In genomic region chr6:90256698-90257485, GRCh38 we compare ENCODE assay signal across 12 cellular contexts. TPM values are rescaled to one million over a fixed set of nuclear protein-coding genes. Genes with fewer than 3 reads are reported as not detected.
A peak's percentile ranks its signal among the peaks of the same experiment; 100 is the strongest.
DNase-seq lines count a peak whose midpoint lies in the region; TF ChIP-seq lines count a peak whose summit lies in the region.
"Had no signal": no experiment of that assay in that cellular context is flagged by ENCODE, and none has a peak within 500 bp of the region (broad histone marks: within the 10 kb centered on the region; RNA-seq: fewer than 3 reads in every experiment).

No MANE protein-coding gene starts in this region.

- H3K27me3 Mint-ChIP-seq in activated naive CD4-positive, alpha-beta T cell treated with anti-CD3 and anti-CD28 coated beads, Interleukin-2, amount 50 U/mL, for 24 hours, result no peaks in the 10 kb centered on the region
- no peaks in the 10 kb centered on the region for H3K27me3 Mint-ChIP-seq in activated T-helper 1 cell treated with anti-CD3 and anti-CD28 coated beads, Interleukin-12 subunit alpha, Interleukin-12 subunit beta, Interleukin-2, Interleukin-4 antibody, amounts not matched to agents 30 ng/mL and 10 ng/mL and 1 ng/mL, durations not matched to agents 14 hours and 24 hours and 36 hours (ENCODE audit: insufficient read depth)

- H3K4me3 Mint-ChIP-seq in activated naive CD4-positive, alpha-beta T cell treated with anti-CD3 and anti-CD28 coated beads, Interleukin-2, amount 50 U/mL, for 24 hours, result peak overlapping the region; percentile 49
- peak overlapping the region; percentile 0 for H3K4me3 Mint-ChIP-seq in activated T-helper 1 cell treated with anti-CD3 and anti-CD28 coated beads, Interleukin-12 subunit alpha, Interleukin-12 subunit beta, Interleukin-2, Interleukin-4 antibody, amounts not matched to agents 30 ng/mL and 10 ng/mL and 1 ng/mL, durations not matched to agents 14 hours and 24 hours and 36 hours

- peak overlapping the region; percentile 93 for H3K27ac Mint-ChIP-seq in activated naive CD4-positive, alpha-beta T cell treated with anti-CD3 and anti-CD28 coated beads, Interleukin-2, amount 50 U/mL, for 24 hours
- H3K27ac Mint-ChIP-seq in activated T-helper 1 cell treated with anti-CD3 and anti-CD28 coated beads, Interleukin-12 subunit alpha, Interleukin-12 subunit beta, Interleukin-2, Interleukin-4 antibody, amounts not matched to agents 30 ng/mL and 10 ng/mL and 1 ng/mL, durations not matched to agents 14 hours and 24 hours and 36 hours, result peak overlapping the region; percentile 87

- no peaks in the 10 kb centered on the region for H3K4me1 ChIP-seq in uterus

- intact Hi-C loops in activated T-helper 1 cell treated with anti-CD3 and anti-CD28 coated beads, Interleukin-12 subunit alpha, Interleukin-12 subunit beta, Interleukin-2, Interleukin-4 antibody, amounts not matched to agents 30 ng/mL and 10 ng/mL and 1 ng/mL, durations not matched to agents 14 hours and 24 hours and 36 hours (cut with micrococcal nuclease), result loop anchor here (1.0 to 2.0 kb wide), 6 partner anchors 8 to 64 kb away; no protein-coding TSS in a partner anchor
- intact Hi-C loops in uterus (cut with DNase I; ENCODE audit: low total_unique reads), result no loop called here

- peaks cover 34% of the 10 kb centered on the region for H3K9me3 Mint-ChIP-seq in activated naive CD4-positive, alpha-beta T cell treated with anti-CD3 and anti-CD28 coated beads, Interleukin-2, amount 50 U/mL, for 24 hours
- H3K9me3 Mint-ChIP-seq in activated T-helper 1 cell treated with anti-CD3 and anti-CD28 coated beads, Interleukin-12 subunit alpha, Interleukin-12 subunit beta, Interleukin-2, Interleukin-4 antibody, amounts not matched to agents 30 ng/mL and 10 ng/mL and 1 ng/mL, durations not matched to agents 14 hours and 24 hours and 36 hours, result peaks cover 39% of the 10 kb centered on the region

- no peaks in the 10 kb centered on the region for H3K27me3 ChIP-seq in uterus

- H3K27ac ChIP-seq in uterus, result peak overlapping the region; percentile 29 to 38
- H3K27ac ChIP-seq: skin epidermis had no signal

- TF ChIP-seq CTCF in fibroblast of the aortic adventitia (IDR thresholded peaks at IDR 0.05; ENCODE audit: insufficient read depth, low read length) (no peak), uterus (IDR thresholded peaks at IDR 0.05) (no peak)

- H3K36me3 Mint-ChIP-seq in activated naive CD4-positive, alpha-beta T cell treated with anti-CD3 and anti-CD28 coated beads, Interleukin-2, amount 50 U/mL, for 24 hours, result peaks cover 69% of the 10 kb centered on the region
- peaks cover 59% of the 10 kb centered on the region for H3K36me3 Mint-ChIP-seq in activated T-helper 1 cell treated with anti-CD3 and anti-CD28 coated beads, Interleukin-12 subunit alpha, Interleukin-12 subunit beta, Interleukin-2, Interleukin-4 antibody, amounts not matched to agents 30 ng/mL and 10 ng/mL and 1 ng/mL, durations not matched to agents 14 hours and 24 hours and 36 hours (ENCODE audit: low read depth)

- DNase-seq in activated naive CD4-positive, alpha-beta T cell (lab: John Stamatoyannopoulos, UW), result no peak
- DNase-seq in activated T-helper 1 cell treated with anti-CD3 and anti-CD28 coated beads, Interleukin-12 subunit alpha, Interleukin-12 subunit beta, Interleukin-2, Interleukin-4 antibody, amounts not matched to agents 30 ng/mL and 10 ng/mL and 1 ng/mL, durations not matched to agents 14 hours and 24 hours and 36 hours (ENCODE audit: low spot score), result peak; percentile 27
- peak; percentile 59 for DNase-seq in fibroblast of the aortic adventitia (ENCODE audit: low read depth)
- DNase-seq in uterus, result no peak
- DNase-seq in NCI-H1417 treated with DMSO at 0.1 percent for 48 hours (lab: John Stamatoyannopoulos, UW), result no peak
- DNase-seq in DMS53 (lab: John Stamatoyannopoulos, UW), result no peak
- DNase-seq in NAMALWA (ENCODE audit: low spot score), result no peak
- DNase-seq: activated CD4-positive, alpha-beta T cell treated with anti-CD3 and anti-CD28 coated beads, Interleukin-2, amount 50 U/mL, for 48 hours; C1 segment of cervical spinal cord; NCI-H2029 treated with DMSO at 0.1 percent for 48 hours had no signal

- no peaks in the 10 kb centered on the region for H3K36me3 ChIP-seq in uterus

- H3K4me3 ChIP-seq in fibroblast of the aortic adventitia (ENCODE audit: low read depth, low read length) (no peak overlapping the region), uterus (no peak overlapping the region)
- H3K4me3 ChIP-seq: skin epidermis had no signal

- peaks cover 96% of the 10 kb centered on the region for H3K4me1 Mint-ChIP-seq in activated naive CD4-positive, alpha-beta T cell treated with anti-CD3 and anti-CD28 coated beads, Interleukin-2, amount 50 U/mL, for 24 hours
- peaks cover 78% of the 10 kb centered on the region for H3K4me1 Mint-ChIP-seq in activated T-helper 1 cell treated with anti-CD3 and anti-CD28 coated beads, Interleukin-12 subunit alpha, Interleukin-12 subunit beta, Interleukin-2, Interleukin-4 antibody, amounts not matched to agents 30 ng/mL and 10 ng/mL and 1 ng/mL, durations not matched to agents 14 hours and 24 hours and 36 hours (ENCODE audit: low read depth)

- TF ChIP-seq POLR2A in uterus (IDR thresholded peaks at IDR 0.05), result no peak

- H3K9me3 ChIP-seq in uterus, result no peaks in the 10 kb centered on the region

RNA-seq across cellular contexts. Expression of gene BACH2, which starts 39.8 kb away (rescaled TPM):
- total RNA-seq in activated T-helper 1 cell treated with anti-CD3 and anti-CD28 coated beads, Interleukin-12 subunit alpha, Interleukin-12 subunit beta, Interleukin-2, Interleukin-4 antibody, amounts not matched to agents 30 ng/mL and 10 ng/mL and 1 ng/mL, durations not matched to agents 14 hours and 24 hours and 36 hours, result 68.1 and 71.2 TPM in 2 replicates
- total RNA-seq in fibroblast of the aortic adventitia (ENCODE audit: low replicate concordance) (0.27 and 0.65 TPM in 2 replicates), uterus (10 to 100 TPM in 2 of 4 donors, 1 to 10 TPM in 2; 1.3 to 15.0 (median 9.7) TPM)

Comparison
In these comparisons a context has a peak if more than half of its experiments do, and no peak if none do; other contexts are left out.
1. DNase-seq: peak in activated T-helper 1 cell treated with anti-CD3 and anti-CD28 coated beads, Interleukin-12 subunit alpha, Interleukin-12 subunit beta, Interleukin-2, Interleukin-4 antibody, amounts not matched to agents 30 ng/mL and 10 ng/mL and 1 ng/mL, durations not matched to agents 14 hours and 24 hours and 36 hours (single experiment) and fibroblast of the aortic adventitia (single experiment); none in activated naive CD4-positive, alpha-beta T cell (0 of 4), uterus (0 of 2), NCI-H1417 treated with DMSO at 0.1 percent for 48 hours (single experiment), DMS53 (single experiment) and NAMALWA (single experiment).